In genomic region chr6:166400649-166401250, GRCh38 we compare ENCODE assay signal across 1 cellular context.
TF ChIP-seq lines count a peak whose summit lies in the region.
"Not testable (repeated sequence)": the region's sequence is repeated elsewhere in the genome, so short reads cannot be mapped to it uniquely, and the experiment has no call there.

No MANE protein-coding gene starts in this region.

TF ChIP-seq in K562, 482 proteins besides CTCF, POLR2A, EP300 and RAD21 (continued from another document):
- TF ChIP-seq ZC3H11A (IDR thresholded peaks at IDR 0.05; ENCODE audit: low read depth, low read length) (0 out of 2 replicates have a peak, but pooled peaks have one; percentile 51), GABPB1 (CRISPR knock-in tag; IDR thresholded peaks at IDR 0.05) (peak; percentile 48; the same call in 1 of the 2 replicates), SMC3 (conservative IDR thresholded peaks at IDR 0.05; ENCODE audit: insufficient read depth, low read depth, low read length) (peak; percentile 96), RB1 (IDR thresholded peaks at IDR 0.05; ENCODE audit: low read depth) (peak; percentile 44; the same call in 1 of the 2 replicates), FOXP1 (CRISPR knock-in tag; IDR thresholded peaks at IDR 0.05) (0 out of 2 replicates have a peak, but pooled peaks have one; percentile 11), STAG1 (CRISPR knock-in tag; IDR thresholded peaks at IDR 0.05; ENCODE audit: borderline replicate concordance) (peak; percentile 77; the same call in 1 of the 2 replicates), CREM (IDR thresholded peaks at IDR 0.05; ENCODE audit: low read depth) (0 out of 2 replicates have a peak, but pooled peaks have one; percentile 22), CC2D1A (IDR thresholded peaks at IDR 0.05) (peak; percentile 59; the same call in 1 of the 2 replicates), MAFF (IDR thresholded peaks at IDR 0.05; ENCODE audit: low read length) (0 out of 2 replicates have a peak, but pooled peaks have one; percentile 10), TARDBP (IDR thresholded peaks at IDR 0.05) (peak; percentile 56; the same call in 1 of the 2 replicates), JUND (IDR thresholded peaks at IDR 0.05; ENCODE audit: borderline replicate concordance, low read depth, low read length) (peak; percentile 42; the same call in 1 of the 2 replicates), ESRRA (IDR thresholded peaks at IDR 0.05; ENCODE audit: borderline replicate concordance, low read depth) (0 out of 2 replicates have a peak, but pooled peaks have one; percentile 15), MYC (IDR thresholded peaks at IDR 0.05; ENCODE audit: low read depth, low read length) (peak; percentile 60)
- TF ChIP-seq JUND (tag; IDR thresholded peaks at IDR 0.05; ENCODE audit: borderline replicate concordance, low read depth, low read length); MYC (CRISPR knock-in tag; IDR thresholded peaks at IDR 0.05; ENCODE audit: borderline replicate concordance, low read depth): not testable (repeated sequence)
